ENCODE assay signal across 26 cellular contexts in the genomic region with DNA sequence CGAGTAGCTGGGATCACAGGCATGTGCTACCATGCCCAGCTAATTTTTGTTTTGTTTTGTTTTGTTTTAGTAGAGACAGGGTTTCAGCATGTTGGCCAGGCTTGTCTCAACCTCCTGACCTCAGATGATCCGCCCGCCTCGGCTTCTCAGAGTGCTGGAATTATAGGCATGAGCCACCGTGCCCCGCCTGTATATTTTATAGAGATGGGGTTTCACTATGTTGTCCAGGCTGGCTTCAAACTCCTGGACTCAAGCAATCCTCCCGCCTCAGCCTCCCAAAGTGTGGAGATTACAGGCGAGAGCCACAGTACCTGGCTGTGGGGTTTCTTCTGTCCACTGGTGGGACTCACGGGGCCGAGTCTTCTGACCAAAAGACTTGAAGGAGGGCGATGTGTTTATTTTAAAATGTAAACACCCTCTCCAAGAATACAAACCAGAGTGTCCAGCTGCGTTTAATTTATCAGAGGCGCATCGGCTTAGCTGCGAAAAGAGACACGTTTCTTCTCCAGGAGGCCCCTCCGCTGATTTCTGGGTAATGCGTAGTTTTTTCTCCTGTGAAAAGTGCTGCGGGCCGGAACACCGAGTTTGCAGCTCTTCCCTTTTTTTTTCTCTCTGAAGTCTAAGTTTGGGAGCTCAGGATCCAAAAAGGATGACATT.
A peak's percentile ranks its signal among the peaks of the same experiment; 100 is the strongest.
DNase-seq lines count a peak whose midpoint lies in the region; ATAC-seq and TF ChIP-seq lines count a peak whose summit lies in the region.
"Had no signal": no experiment of that assay in that cellular context is flagged by ENCODE, and none has a peak within 500 bp of the region (broad histone marks: within the 10 kb centered on the region; RNA-seq: fewer than 3 reads in every experiment).

No MANE protein-coding gene starts in this region.

- H4K8ac ChIP-seq in IMR-90 (ENCODE audit: low read depth in 2 of 2, low read length in 2 of 2): peak overlapping the region in 1 of 2 experiments; percentile 53; a peak in 1 of 4 replicates

- H3K4me3 ChIP-seq in IMR-90 (ENCODE audit: insufficient read depth, low read depth, low read length) (no peak overlapping the region), fibroblast of villous mesenchyme (ENCODE audit: low read depth, low read length) (no peak overlapping the region), sigmoid colon (no peak overlapping the region)
- H3K4me3 ChIP-seq: dorsolateral prefrontal cortex, thoracic aorta had no signal

- peak overlapping the region; percentile 71 for H4K91ac ChIP-seq in IMR-90 (ENCODE audit: insufficient read depth, low read depth, low read length)

- H4K20me1 ChIP-seq in IMR-90 (ENCODE audit: insufficient read depth, low read length): peaks cover 7% of the 10 kb centered on the region

- H3K79me1 ChIP-seq in IMR-90 (ENCODE audit: low read depth in 1 of 2, low read length in 2 of 2): peaks cover 49 to 97% of the 10 kb centered on the region in 2 experiments

- TF ChIP-seq POLR2A in IMR-90 (IDR thresholded peaks at IDR 0.05; ENCODE audit: low read depth, low read length) (no peak), sigmoid colon (IDR thresholded peaks at IDR 0.05) (no peak)

- peak overlapping the region; percentile 72; the same call in 1 of the 2 replicates for H2BK20ac ChIP-seq in IMR-90 (ENCODE audit: low read depth, low read length)

- peak overlapping the region; percentile 67 for H2BK5ac ChIP-seq in IMR-90 (ENCODE audit: low read depth, low read length, poor library complexity, severe bottlenecking)

- BruUV-seq in IMR-90 (replicated peaks; lab: Mats Ljungman, UMichigan): no TSS peak

- H3K27ac ChIP-seq in IMR-90 (ENCODE audit: insufficient read depth, low read length) (peak overlapping the region; percentile 46; the same call in 1 of the 2 replicates), sigmoid colon (peak overlapping the region in 3 of 4 donors; percentile 9 to 86 (median 81))
- H3K27ac ChIP-seq: dorsolateral prefrontal cortex, thoracic aorta had no signal

- peak overlapping the region; percentile 42; the same call in 1 of the 2 replicates for H3K18ac ChIP-seq in IMR-90 (ENCODE audit: low read depth, low read length)

- no peaks in the 10 kb centered on the region for H3K27me3 ChIP-seq in IMR-90 (ENCODE audit: control insufficient read depth, insufficient read depth, low read length)
- no peaks in the 10 kb centered on the region for H3K27me3 ChIP-seq in sigmoid colon
- H3K27me3 ChIP-seq: dorsolateral prefrontal cortex had no signal

- intact Hi-C loops in IMR-90 (cut with micrococcal nuclease): loop anchor here (5.0 kb wide), 1 partner anchor 38 kb away; no protein-coding TSS in a partner anchor
- intact Hi-C loops in sigmoid colon (cut with DNase I): no loop called here

- no peak overlapping the region for H3K4me2 ChIP-seq in IMR-90 (ENCODE audit: low read depth, low read length)

- no peak overlapping the region for H3K27ac Mint-ChIP-seq in stimulated activated naive CD8-positive, alpha-beta T cell treated with anti-CD3 and anti-CD28 coated beads, Interleukin-15, amount 100 ng/mL, for 72 hours
- H3K27ac Mint-ChIP-seq: activated naive CD4-positive, alpha-beta T cell treated with anti-CD3 and anti-CD28 coated beads, Interleukin-2, amount 10 ng/mL, durations not matched to agents 7 days and 5 days; stimulated activated memory B cell treated with anti-CD40 and anti-IgM and Interleukin-4, amounts not matched to agents 10 μg/mL and 1 μg/mL and 100 μg/mL, for 72 hours; T-cell had no signal

- in situ Hi-C loops in IMR-90 (cut with MboI; ENCODE audit: low sequenced_read_pairs): no loop called here

- no peaks in the 10 kb centered on the region for H3K36me3 ChIP-seq in IMR-90 (ENCODE audit: control insufficient read depth, insufficient read depth, low read length)
- H3K36me3 ChIP-seq in sigmoid colon: no peaks in the 10 kb centered on the region
- H3K36me3 ChIP-seq: thoracic aorta had no signal

- dilution Hi-C loops in IMR-90 (cut with HindIII; ENCODE audit: low sequenced_read_pairs, unreplicated experiment): no loop called here

- no peak overlapping the region for H2AFZ ChIP-seq in IMR-90 (replicated peaks; ENCODE audit: low read length, poor library complexity)

- peak overlapping the region; percentile 39; the same call in 1 of the 2 replicates for H3K23ac ChIP-seq in IMR-90 (ENCODE audit: low read depth, low read length)

- no peak overlapping the region for H3K4me3 Mint-ChIP-seq in stimulated activated naive CD8-positive, alpha-beta T cell treated with anti-CD3 and anti-CD28 coated beads, Interleukin-15, amount 100 ng/mL, for 72 hours
- H3K4me3 Mint-ChIP-seq in activated T-cell treated with anti-CD3 and anti-CD28 coated beads, Interleukin-2, amount 50 U/mL, for 4 hours: no peak overlapping the region
- H3K4me3 Mint-ChIP-seq: activated naive CD4-positive, alpha-beta T cell treated with anti-CD3 and anti-CD28 coated beads, Interleukin-2, amount 10 ng/mL, durations not matched to agents 7 days and 5 days; naive thymus-derived CD8-positive, alpha-beta T cell; stimulated activated memory B cell treated with anti-CD40 and anti-IgM and Interleukin-4, amounts not matched to agents 10 μg/mL and 1 μg/mL and 100 μg/mL, for 72 hours; T-cell had no signal

- 0 out of 3 replicates have a peak overlapping the region, but pooled peaks have one; percentile 64 for H2BK15ac ChIP-seq in IMR-90 (ENCODE audit: low read depth, low read length)

- TF ChIP-seq RAD21 in IMR-90 (IDR thresholded peaks at IDR 0.05; ENCODE audit: low read length): no peak

- DNase-seq in EH (ENCODE audit: low read depth) (peak; percentile 84), IMR-90 (no peak), fibroblast of villous mesenchyme (ENCODE audit: low read depth) (peak; percentile 85), sigmoid colon (no peak), DMS153 treated with DMSO at 0.1 percent for 48 hours (lab: John Stamatoyannopoulos, UW; ENCODE audit: unreplicated experiment) (no peak)
- DNase-seq in stimulated activated naive CD8-positive, alpha-beta T cell treated with anti-CD3 and anti-CD28 coated beads, Interleukin-15, amount 100 ng/mL, for 72 hours: no peak
- no peak for DNase-seq in activated T-cell treated with anti-CD3 and anti-CD28 coated beads, Interleukin-2, amount 50 U/mL, for 4 hours
- DNase-seq: activated naive CD4-positive, alpha-beta T cell treated with anti-CD3 and anti-CD28 coated beads, Interleukin-2, amount 10 ng/mL, durations not matched to agents 7 days and 5 days; activated T-cell treated with anti-CD3 and anti-CD28 coated beads, Interleukin-2, amount 50 U/mL, for 48 hours; AML-193; aorta; central memory CD4-positive, alpha-beta T cell; DMS79; dorsolateral prefrontal cortex; Kasumi-1; kidney glomerular epithelial cell; mesendoderm; naive thymus-derived CD8-positive, alpha-beta T cell; NCI-H1092; NCI-H2029 treated with DMSO at 0.1 percent for 48 hours; NCI-H446 treated with DMSO at 0.1 percent for 48 hours; stimulated activated CD4-positive, alpha-beta T cell treated with anti-CD3 and anti-CD28 coated beads, Interleukin-2, amount 100 ng/mL, for 24 hours; T-cell had no signal

- no peaks in the 10 kb centered on the region for H3K9me3 ChIP-seq in IMR-90 (ENCODE audit: control insufficient read depth, insufficient read depth, low read length)
- H3K9me3 ChIP-seq in sigmoid colon: no peaks in the 10 kb centered on the region
- H3K9me3 ChIP-seq: thoracic aorta had no signal

- no peak overlapping the region for H3K9ac ChIP-seq in IMR-90 (ENCODE audit: low read depth, low read length)

- no peaks in the 10 kb centered on the region for H3K36me3 Mint-ChIP-seq in activated T-cell treated with anti-CD3 and anti-CD28 coated beads, Interleukin-2, amount 50 U/mL, for 4 hours (ENCODE audit: insufficient read depth)
- H3K36me3 Mint-ChIP-seq: activated naive CD4-positive, alpha-beta T cell treated with anti-CD3 and anti-CD28 coated beads, Interleukin-2, amount 10 ng/mL, durations not matched to agents 7 days and 5 days; naive thymus-derived CD8-positive, alpha-beta T cell; stimulated activated memory B cell treated with anti-CD40 and anti-IgM and Interleukin-4, amounts not matched to agents 10 μg/mL and 1 μg/mL and 100 μg/mL, for 72 hours; T-cell had no signal

- H3K14ac ChIP-seq in IMR-90 (replicated peaks; ENCODE audit: low read depth, low read length): peak overlapping the region; percentile 16

- ATAC-seq in IMR-90 (ENCODE audit: low read depth): peak; percentile 33
- no peak for ATAC-seq in stimulated activated naive CD8-positive, alpha-beta T cell treated with anti-CD3 and anti-CD28 coated beads, Interleukin-15, amount 100 ng/mL, for 72 hours
- no peak for ATAC-seq in activated T-cell treated with anti-CD3 and anti-CD28 coated beads, Interleukin-2, amount 50 U/mL, for 4 hours
- ATAC-seq: activated CD4-positive, CD25-positive, alpha-beta regulatory T cell treated with anti-CD3 and anti-CD28 coated beads, Interleukin-2, amount 50 U/mL, for 24 hours; naive thymus-derived CD8-positive, alpha-beta T cell; stimulated activated memory B cell treated with anti-CD40 and anti-IgM and Interleukin-4, amounts not matched to agents 10 μg/mL and 1 μg/mL and 100 μg/mL, for 72 hours; T-cell had no signal

- 63% methylated on average over 6 of the region's 21 CpGs; no CpG with 5 or more reads in 1 of the 2 experiments for WGBS in IMR-90 (ENCODE audit: extremely low coverage in 2 of 2, insufficient read length in 1 of 2), 2 experiments
- WGBS in sigmoid colon, 2 donors: 66 to 77% methylated on average over 21 of the region's 21 CpGs

- H3K4me1 Mint-ChIP-seq in stimulated activated naive CD8-positive, alpha-beta T cell treated with anti-CD3 and anti-CD28 coated beads, Interleukin-15, amount 100 ng/mL, for 72 hours: no peaks in the 10 kb centered on the region
- no peaks in the 10 kb centered on the region for H3K4me1 Mint-ChIP-seq in activated T-cell treated with anti-CD3 and anti-CD28 coated beads, Interleukin-2, amount 50 U/mL, for 4 hours (ENCODE audit: low read depth)
- H3K4me1 Mint-ChIP-seq: activated naive CD4-positive, alpha-beta T cell treated with anti-CD3 and anti-CD28 coated beads, Interleukin-2, amount 10 ng/mL, durations not matched to agents 7 days and 5 days; naive thymus-derived CD8-positive, alpha-beta T cell; stimulated activated memory B cell treated with anti-CD40 and anti-IgM and Interleukin-4, amounts not matched to agents 10 μg/mL and 1 μg/mL and 100 μg/mL, for 72 hours; T-cell had no signal

- peak overlapping the region; percentile 2; the same call in 1 of the 2 replicates for H4K5ac ChIP-seq in IMR-90 (ENCODE audit: low read depth, low read length)

- TF ChIP-seq EP300 in sigmoid colon (IDR thresholded peaks at IDR 0.05): no peak

- H2BK120ac ChIP-seq in IMR-90 (ENCODE audit: low read depth, low read length): peak overlapping the region; percentile 78

- H3K9me3 Mint-ChIP-seq in stimulated activated naive CD8-positive, alpha-beta T cell treated with anti-CD3 and anti-CD28 coated beads, Interleukin-15, amount 100 ng/mL, for 72 hours: no peaks in the 10 kb centered on the region
- H3K9me3 Mint-ChIP-seq in activated T-cell treated with anti-CD3 and anti-CD28 coated beads, Interleukin-2, amount 50 U/mL, for 4 hours: no peaks in the 10 kb centered on the region
- H3K9me3 Mint-ChIP-seq: activated naive CD4-positive, alpha-beta T cell treated with anti-CD3 and anti-CD28 coated beads, Interleukin-2, amount 10 ng/mL, durations not matched to agents 7 days and 5 days; naive thymus-derived CD8-positive, alpha-beta T cell; stimulated activated memory B cell treated with anti-CD40 and anti-IgM and Interleukin-4, amounts not matched to agents 10 μg/mL and 1 μg/mL and 100 μg/mL, for 72 hours; T-cell had no signal

- H3K56ac ChIP-seq in IMR-90 (ENCODE audit: extremely low read depth, insufficient read depth, low read length): no peak overlapping the region

- H3K4ac ChIP-seq in IMR-90 (ENCODE audit: low read depth, low read length): peak overlapping the region; percentile 99

- TF ChIP-seq CTCF in IMR-90 (conservative IDR thresholded peaks at IDR 0.05; ENCODE audit: low read depth, low read length) (no peak), fibroblast of villous mesenchyme (IDR thresholded peaks at IDR 0.05; ENCODE audit: insufficient read depth, low read depth, low read length) (no peak), sigmoid colon (IDR thresholded peaks at IDR 0.05) (no peak)

- H3K4me1 ChIP-seq in IMR-90 (ENCODE audit: control insufficient read depth, insufficient read depth, low read length) (peaks cover 70% of the 10 kb centered on the region), sigmoid colon (peaks cover 2 to 94% (median 86%) of the 10 kb centered on the region in 4 donors)

- H2AK9ac ChIP-seq in IMR-90 (replicated peaks; ENCODE audit: low read depth, low read length, poor library complexity): peak overlapping the region; percentile 21

- peaks cover 45% of the 10 kb centered on the region for H3K9me1 ChIP-seq in IMR-90 (ENCODE audit: insufficient read depth, low read length)

- POLR2A ChIA-PET in IMR-90 (lab: Charles Lee; ENCODE audit: unreplicated experiment): interaction anchor here (0.6 to 0.7 kb wide), 2 partner anchors 14 to 17 kb away, joined by 3 read pairs; no protein-coding TSS in a partner anchor

- peak overlapping the region; percentile 60 for H2AK5ac ChIP-seq in IMR-90 (ENCODE audit: low read depth, low read length)

- CTCF ChIA-PET in IMR-90 (lab: Yijun Ruan, JAX): interaction anchor here (0.6 to 1.2 kb wide), 2 partner anchors 11 to 53 kb away, joined by 3 read pairs; no protein-coding TSS in a partner anchor

- H3K27me3 Mint-ChIP-seq in stimulated activated naive CD8-positive, alpha-beta T cell treated with anti-CD3 and anti-CD28 coated beads, Interleukin-15, amount 100 ng/mL, for 72 hours: no peaks in the 10 kb centered on the region
- peaks cover 3% of the 10 kb centered on the region for H3K27me3 Mint-ChIP-seq in activated T-cell treated with anti-CD3 and anti-CD28 coated beads, Interleukin-2, amount 50 U/mL, for 4 hours (ENCODE audit: low read depth)

Comparison
In these comparisons a context has a peak if more than half of its experiments do, and no peak if none do; other contexts are left out.
1. DNase-seq: peak in EH (single experiment) and fibroblast of villous mesenchyme (single experiment); none in IMR-90 (single experiment), sigmoid colon (single experiment), stimulated activated naive CD8-positive, alpha-beta T cell treated with anti-CD3 and anti-CD28 coated beads, Interleukin-15, amount 100 ng/mL, for 72 hours (0 of 2), DMS153 treated with DMSO at 0.1 percent for 48 hours (single experiment) and activated T-cell treated with anti-CD3 and anti-CD28 coated beads, Interleukin-2, amount 50 U/mL, for 4 hours (single experiment).